ENCODE assay signal across 2 cellular contexts in the genomic region with DNA sequence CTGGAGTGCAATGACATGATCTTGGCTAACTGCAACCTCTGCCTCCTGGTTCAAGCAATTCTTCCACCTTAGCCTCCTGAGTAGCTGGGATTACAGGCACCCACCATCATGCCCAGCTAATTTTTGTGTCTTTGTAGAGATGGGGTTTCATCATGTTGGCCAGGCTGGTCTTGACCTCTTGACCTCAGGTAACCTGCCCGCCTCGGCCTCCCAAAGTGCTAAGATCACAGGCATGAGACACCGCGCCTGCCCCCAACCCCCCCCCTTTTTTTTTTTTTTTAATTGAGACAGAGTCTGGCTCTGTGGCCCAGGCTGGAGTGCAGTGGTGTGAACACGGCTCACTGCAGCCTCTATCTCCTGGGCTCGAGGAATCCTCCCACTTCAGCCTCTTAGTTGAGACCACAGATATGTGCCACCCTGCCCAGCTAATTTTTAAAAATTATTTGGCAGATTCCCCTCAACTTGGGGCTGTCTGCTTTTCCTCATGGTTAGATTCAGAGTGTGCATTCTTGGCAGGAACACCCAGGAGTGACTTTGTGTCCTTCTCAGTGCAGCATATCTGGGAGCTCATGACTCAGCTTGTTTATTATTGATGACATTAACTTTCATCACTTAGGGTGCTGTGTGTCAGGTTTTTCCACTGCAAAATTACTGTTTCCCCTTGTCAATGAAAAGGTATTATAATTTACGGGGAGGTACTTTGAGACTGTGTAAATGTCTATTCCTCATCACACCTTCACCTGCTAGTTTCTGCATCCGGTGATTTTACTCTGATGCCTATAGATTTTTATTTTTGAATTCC.
TF ChIP-seq lines count a peak whose summit lies in the region.

No MANE protein-coding gene starts in this region.

TF ChIP-seq in K562, 482 proteins besides CTCF, POLR2A, EP300 and RAD21 (continues in another document):
- TF ChIP-seq BACH1 (tag; IDR thresholded peaks at IDR 0.05) (peak; percentile 85), FOXJ2 (tag; IDR thresholded peaks at IDR 0.05) (peak; percentile 69; the same call in 1 of the 2 replicates), RBM15 (IDR thresholded peaks at IDR 0.05; ENCODE audit: insufficient read depth, low read length) (no peak), HDGF (IDR thresholded peaks at IDR 0.05) (no peak), NFE2 (IDR thresholded peaks at IDR 0.05; ENCODE audit: low read depth) (peak; percentile 94), ZNF263 (CRISPR knock-in tag; IDR thresholded peaks at IDR 0.05; ENCODE audit: borderline replicate concordance) (no peak), TGIF2 (CRISPR knock-in tag; IDR thresholded peaks at IDR 0.05) (no peak), SMARCC2 (IDR thresholded peaks at IDR 0.05; ENCODE audit: low read depth) (peak; percentile 80), HDAC2 (IDR thresholded peaks at IDR 0.05) (0 out of 2 replicates have a peak, but pooled peaks have one; percentile 25), NFATC3 (IDR thresholded peaks at IDR 0.05) (peak; percentile 87; the same call in 1 of the 2 replicates), ZNF384 (IDR thresholded peaks at IDR 0.05; ENCODE audit: low read depth, low read length) (peak; percentile 69), ZNF239 (CRISPR knock-in tag; IDR thresholded peaks at IDR 0.05) (peak; percentile 33; the same call in 1 of the 2 replicates), SREBF1 (IDR thresholded peaks at IDR 0.05; ENCODE audit: borderline replicate concordance, low read depth, low read length) (no peak), ZEB2 (IDR thresholded peaks at IDR 0.05) (0 out of 2 replicates have a peak, but pooled peaks have one; percentile 29), MAFG (tag; conservative IDR thresholded peaks at IDR 0.05) (peak; percentile 97), JUN (IDR thresholded peaks at IDR 0.05; ENCODE audit: borderline replicate concordance, low read depth, low read length) (peak; percentile 70), JUN (CRISPR knock-in tag; IDR thresholded peaks at IDR 0.05; ENCODE audit: borderline replicate concordance) (no peak), TRIM24 (IDR thresholded peaks at IDR 0.05) (peak in 1 of 2 experiments; percentile 61; a peak in 1 of 4 replicates), SMAD4 (CRISPR knock-in tag; conservative IDR thresholded peaks at IDR 0.05) (peak; percentile 56; the same call in 1 of the 2 replicates), LEF1 (IDR thresholded peaks at IDR 0.05) (peak; percentile 82; the same call in 1 of the 2 replicates), GABPB2 (CRISPR knock-in tag; conservative IDR thresholded peaks at IDR 0.05) (no peak), THAP12 (CRISPR knock-in tag; IDR thresholded peaks at IDR 0.05) (no peak), HNRNPH1 (optimal IDR thresholded peaks at IDR 0.05; ENCODE audit: low read depth, low read length) (no peak), POLR3A (IDR thresholded peaks at IDR 0.05; ENCODE audit: borderline replicate concordance, extremely low read depth, insufficient read depth, insufficient read length) (no peak), CC2D1A (IDR thresholded peaks at IDR 0.05) (no peak), ATF7 (IDR thresholded peaks at IDR 0.05) (peak; percentile 45; the same call in 1 of the 2 replicates), MAFF (IDR thresholded peaks at IDR 0.05; ENCODE audit: low read length) (peak; percentile 83), ZNF121 (CRISPR knock-in tag; conservative IDR thresholded peaks at IDR 0.05) (peak; percentile 82), SMARCE1 (IDR thresholded peaks at IDR 0.05) (0 out of 2 replicates have a peak, but pooled peaks have one; percentile 62), C11orf30 (IDR thresholded peaks at IDR 0.05; ENCODE audit: low read depth) (peak; percentile 96)
- TF ChIP-seq, protein P1, sequence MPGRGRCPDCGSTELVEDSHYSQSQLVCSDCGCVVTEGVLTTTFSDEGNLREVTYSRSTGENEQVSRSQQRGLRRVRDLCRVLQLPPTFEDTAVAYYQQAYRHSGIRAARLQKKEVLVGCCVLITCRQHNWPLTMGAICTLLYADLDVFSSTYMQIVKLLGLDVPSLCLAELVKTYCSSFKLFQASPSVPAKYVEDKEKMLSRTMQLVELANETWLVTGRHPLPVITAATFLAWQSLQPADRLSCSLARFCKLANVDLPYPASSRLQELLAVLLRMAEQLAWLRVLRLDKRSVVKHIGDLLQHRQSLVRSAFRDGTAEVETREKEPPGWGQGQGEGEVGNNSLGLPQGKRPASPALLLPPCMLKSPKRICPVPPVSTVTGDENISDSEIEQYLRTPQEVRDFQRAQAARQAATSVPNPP (IDR thresholded peaks at IDR 0.05; ENCODE audit: borderline replicate concordance, insufficient read depth, insufficient read length) = no peak
- TF ChIP-seq, protein P2, sequence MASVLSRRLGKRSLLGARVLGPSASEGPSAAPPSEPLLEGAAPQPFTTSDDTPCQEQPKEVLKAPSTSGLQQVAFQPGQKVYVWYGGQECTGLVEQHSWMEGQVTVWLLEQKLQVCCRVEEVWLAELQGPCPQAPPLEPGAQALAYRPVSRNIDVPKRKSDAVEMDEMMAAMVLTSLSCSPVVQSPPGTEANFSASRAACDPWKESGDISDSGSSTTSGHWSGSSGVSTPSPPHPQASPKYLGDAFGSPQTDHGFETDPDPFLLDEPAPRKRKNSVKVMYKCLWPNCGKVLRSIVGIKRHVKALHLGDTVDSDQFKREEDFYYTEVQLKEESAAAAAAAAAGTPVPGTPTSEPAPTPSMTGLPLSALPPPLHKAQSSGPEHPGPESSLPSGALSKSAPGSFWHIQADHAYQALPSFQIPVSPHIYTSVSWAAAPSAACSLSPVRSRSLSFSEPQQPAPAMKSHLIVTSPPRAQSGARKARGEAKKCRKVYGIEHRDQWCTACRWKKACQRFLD (CRISPR knock-in tag; IDR thresholded peaks at IDR 0.05) = 0 out of 2 replicates have a peak, but pooled peaks have one; percentile 35
- TF ChIP-seq, protein P3, sequence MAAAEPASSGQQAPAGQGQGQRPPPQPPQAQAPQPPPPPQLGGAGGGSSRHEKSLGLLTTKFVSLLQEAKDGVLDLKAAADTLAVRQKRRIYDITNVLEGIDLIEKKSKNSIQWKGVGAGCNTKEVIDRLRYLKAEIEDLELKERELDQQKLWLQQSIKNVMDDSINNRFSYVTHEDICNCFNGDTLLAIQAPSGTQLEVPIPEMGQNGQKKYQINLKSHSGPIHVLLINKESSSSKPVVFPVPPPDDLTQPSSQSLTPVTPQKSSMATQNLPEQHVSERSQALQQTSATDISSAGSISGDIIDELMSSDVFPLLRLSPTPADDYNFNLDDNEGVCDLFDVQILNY (CRISPR knock-in tag; IDR thresholded peaks at IDR 0.05) = no peak

TF ChIP-seq in HepG2, 621 proteins besides CTCF, POLR2A, EP300 and RAD21 (continues in another document):
- no peak for TF ChIP-seq ZNF629 (CRISPR knock-in tag; conservative IDR thresholded peaks at IDR 0.05)
- TF ChIP-seq, protein P4, sequence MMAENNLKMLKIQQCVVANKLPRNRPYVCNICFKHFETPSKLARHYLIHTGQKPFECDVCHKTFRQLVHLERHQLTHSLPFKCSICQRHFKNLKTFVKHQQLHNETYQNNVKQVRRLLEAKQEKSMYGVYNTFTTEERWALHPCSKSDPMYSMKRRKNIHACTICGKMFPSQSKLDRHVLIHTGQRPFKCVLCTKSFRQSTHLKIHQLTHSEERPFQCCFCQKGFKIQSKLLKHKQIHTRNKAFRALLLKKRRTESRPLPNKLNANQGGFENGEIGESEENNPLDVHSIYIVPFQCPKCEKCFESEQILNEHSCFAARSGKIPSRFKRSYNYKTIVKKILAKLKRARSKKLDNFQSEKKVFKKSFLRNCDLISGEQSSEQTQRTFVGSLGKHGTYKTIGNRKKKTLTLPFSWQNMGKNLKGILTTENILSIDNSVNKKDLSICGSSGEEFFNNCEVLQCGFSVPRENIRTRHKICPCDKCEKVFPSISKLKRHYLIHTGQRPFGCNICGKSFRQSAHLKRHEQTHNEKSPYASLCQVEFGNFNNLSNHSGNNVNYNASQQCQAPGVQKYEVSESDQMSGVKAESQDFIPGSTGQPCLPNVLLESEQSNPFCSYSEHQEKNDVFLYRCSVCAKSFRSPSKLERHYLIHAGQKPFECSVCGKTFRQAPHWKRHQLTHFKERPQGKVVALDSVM (CRISPR knock-in tag; IDR thresholded peaks at IDR 0.05) = peak; percentile 72; the same call in 1 of the 2 replicates
- no peak for TF ChIP-seq HOXD1 (CRISPR knock-in tag; IDR thresholded peaks at IDR 0.05)
- TF ChIP-seq GTF2F1 (IDR thresholded peaks at IDR 0.05; ENCODE audit: low read length) = no peak
- no peak for TF ChIP-seq STAT5B (CRISPR knock-in tag; IDR thresholded peaks at IDR 0.05)
- TF ChIP-seq ELF1 (CRISPR knock-in tag; IDR thresholded peaks at IDR 0.05) = no peak
- no peak for TF ChIP-seq ZKSCAN5 (CRISPR knock-in tag; IDR thresholded peaks at IDR 0.05)
- TF ChIP-seq, protein P5, sequence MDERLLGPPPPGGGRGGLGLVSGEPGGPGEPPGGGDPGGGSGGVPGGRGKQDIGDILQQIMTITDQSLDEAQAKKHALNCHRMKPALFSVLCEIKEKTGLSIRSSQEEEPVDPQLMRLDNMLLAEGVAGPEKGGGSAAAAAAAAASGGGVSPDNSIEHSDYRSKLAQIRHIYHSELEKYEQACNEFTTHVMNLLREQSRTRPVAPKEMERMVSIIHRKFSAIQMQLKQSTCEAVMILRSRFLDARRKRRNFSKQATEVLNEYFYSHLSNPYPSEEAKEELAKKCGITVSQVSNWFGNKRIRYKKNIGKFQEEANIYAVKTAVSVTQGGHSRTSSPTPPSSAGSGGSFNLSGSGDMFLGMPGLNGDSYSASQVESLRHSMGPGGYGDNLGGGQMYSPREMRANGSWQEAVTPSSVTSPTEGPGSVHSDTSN (CRISPR knock-in tag; IDR thresholded peaks at IDR 0.05) = no peak
- no peak for TF ChIP-seq ZNF232 (CRISPR knock-in tag; IDR thresholded peaks at IDR 0.05; ENCODE audit: borderline replicate concordance)
- TF ChIP-seq HDAC6 (IDR thresholded peaks at IDR 0.05; ENCODE audit: low read depth, low read length) = no peak
- TF ChIP-seq CEBPG (CRISPR knock-in tag; IDR thresholded peaks at IDR 0.05) = no peak
- TF ChIP-seq ZNF782 (CRISPR knock-in tag; IDR thresholded peaks at IDR 0.05; ENCODE audit: borderline replicate concordance) = no peak
- TF ChIP-seq ZNF124 (CRISPR knock-in tag; IDR thresholded peaks at IDR 0.05) = no peak
- TF ChIP-seq ZNF710 (CRISPR knock-in tag; IDR thresholded peaks at IDR 0.05; ENCODE audit: borderline replicate concordance) = no peak
- no peak for TF ChIP-seq AKAP8 (CRISPR knock-in tag; IDR thresholded peaks at IDR 0.05)
- TF ChIP-seq ETV6 (CRISPR knock-in tag; conservative IDR thresholded peaks at IDR 0.05) = no peak
- TF ChIP-seq, protein P6, sequence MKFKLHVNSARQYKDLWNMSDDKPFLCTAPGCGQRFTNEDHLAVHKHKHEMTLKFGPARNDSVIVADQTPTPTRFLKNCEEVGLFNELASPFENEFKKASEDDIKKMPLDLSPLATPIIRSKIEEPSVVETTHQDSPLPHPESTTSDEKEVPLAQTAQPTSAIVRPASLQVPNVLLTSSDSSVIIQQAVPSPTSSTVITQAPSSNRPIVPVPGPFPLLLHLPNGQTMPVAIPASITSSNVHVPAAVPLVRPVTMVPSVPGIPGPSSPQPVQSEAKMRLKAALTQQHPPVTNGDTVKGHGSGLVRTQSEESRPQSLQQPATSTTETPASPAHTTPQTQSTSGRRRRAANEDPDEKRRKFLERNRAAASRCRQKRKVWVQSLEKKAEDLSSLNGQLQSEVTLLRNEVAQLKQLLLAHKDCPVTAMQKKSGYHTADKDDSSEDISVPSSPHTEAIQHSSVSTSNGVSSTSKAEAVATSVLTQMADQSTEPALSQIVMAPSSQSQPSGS (CRISPR knock-in tag; IDR thresholded peaks at IDR 0.05) = no peak
- no peak for TF ChIP-seq HNRNPH1 (optimal IDR thresholded peaks at IDR 0.05; ENCODE audit: low read depth, low read length)
- no peak for TF ChIP-seq PHB2 (IDR thresholded peaks at IDR 0.05; ENCODE audit: partially characterized antibody)
- TF ChIP-seq TRIM22 (IDR thresholded peaks at IDR 0.05) = no peak
- TF ChIP-seq ZNF546 (CRISPR knock-in tag; conservative IDR thresholded peaks at IDR 0.05) = no peak
- TF ChIP-seq ZSCAN22 (CRISPR knock-in tag; IDR thresholded peaks at IDR 0.05) = no peak
- TF ChIP-seq ZNF605 (CRISPR knock-in tag; IDR thresholded peaks at IDR 0.05) = no peak
- TF ChIP-seq ZNF644 (CRISPR knock-in tag; IDR thresholded peaks at IDR 0.05; ENCODE audit: low read depth) = no peak
- TF ChIP-seq RXRA (CRISPR knock-in tag; IDR thresholded peaks at IDR 0.05) = peak; percentile 46; the same call in 1 of the 2 replicates
- TF ChIP-seq FOXA3 (CRISPR knock-in tag; IDR thresholded peaks at IDR 0.05) = peak; percentile 28; the same call in 1 of the 2 replicates
- no peak for TF ChIP-seq GATAD1 (CRISPR knock-in tag; IDR thresholded peaks at IDR 0.05)
- 0 out of 2 replicates have a peak, but pooled peaks have one; percentile 3 for TF ChIP-seq SAP130 (CRISPR knock-in tag; IDR thresholded peaks at IDR 0.05; ENCODE audit: low read depth)
- no peak for TF ChIP-seq SNRNP70 (IDR thresholded peaks at IDR 0.05; ENCODE audit: low read depth, low read length)
- peak; percentile 69; the same call in 1 of the 2 replicates for TF ChIP-seq NR2F6 (IDR thresholded peaks at IDR 0.05)
- TF ChIP-seq NR2F6 (CRISPR knock-in tag; IDR thresholded peaks at IDR 0.05) = peak; percentile 58; the same call in 1 of the 2 replicates
- no peak for TF ChIP-seq NCOR1 (IDR thresholded peaks at IDR 0.05; ENCODE audit: borderline replicate concordance, low read length)
- no peak for TF ChIP-seq ZSCAN20 (CRISPR knock-in tag; IDR thresholded peaks at IDR 0.05; ENCODE audit: borderline replicate concordance)
- TF ChIP-seq MAF1 (CRISPR knock-in tag; IDR thresholded peaks at IDR 0.05; ENCODE audit: borderline replicate concordance) = no peak
- TF ChIP-seq ZNF703 (CRISPR knock-in tag; IDR thresholded peaks at IDR 0.05; ENCODE audit: borderline replicate concordance) = no peak
- TF ChIP-seq FOSL2 (CRISPR knock-in tag; IDR thresholded peaks at IDR 0.05) = peak; percentile 81
- TF ChIP-seq ZNF776 (CRISPR knock-in tag; IDR thresholded peaks at IDR 0.05) = no peak
- no peak for TF ChIP-seq RORA (CRISPR knock-in tag; IDR thresholded peaks at IDR 0.05)
